In genomic region chrX:104565791-104566687, GRCh38 we compare ENCODE assay signal across 8 cellular contexts. TPM values are rescaled to one million over a fixed set of nuclear protein-coding genes. Genes with fewer than 3 reads are reported as not detected.
DNase-seq lines count a peak whose midpoint lies in the region; ATAC-seq and TF ChIP-seq lines count a peak whose summit lies in the region.

Gene IL1RAPL2 (plus strand): TSS chrX:104566199.

- TF ChIP-seq CTCF in mammary epithelial cell (conservative IDR thresholded peaks at IDR 0.05 in 1 of 2, IDR thresholded peaks at IDR 0.05 in 1 of 2; ENCODE audit: extremely low read depth in 1 of 2, insufficient read depth in 1 of 2, low read depth in 1 of 2, low read length in 2 of 2) = peak; percentile 64 to 84

- peaks cover 11 to 51% (median 25%) of the 10 kb centered on the region in 5 donors for H3K27me3 Mint-ChIP-seq in naive thymus-derived CD4-positive, alpha-beta T cell

- peaks cover 0 to 4% (median 0%) of the 10 kb centered on the region in 11 donors for H3K9me3 Mint-ChIP-seq in naive thymus-derived CD4-positive, alpha-beta T cell

- H3K9me3 ChIP-seq in HUES64 (ENCODE audit: insufficient read depth, low read depth, low read length) (no peaks in the 10 kb centered on the region), mammary epithelial cell (replicated peaks; ENCODE audit: insufficient read depth, low read length) (peaks cover 9% of the 10 kb centered on the region)
- no peaks in the 10 kb centered on the region for H3K9me3 ChIP-seq in naive thymus-derived CD4-positive, alpha-beta T cell (ENCODE audit: control insufficient read depth in 2 of 3, low read length in 3 of 3)

- H3K4me3 ChIP-seq in HUES64 (ENCODE audit: low read length) (peak within 1 kb of the TSS; percentile 58), mammary epithelial cell (replicated peaks in 1 of 3; ENCODE audit: insufficient read depth in 1 of 3, low read depth in 2 of 3, low read length in 3 of 3) (peak within 1 kb of the TSS; percentile 46 to 55 (median 53))
- H3K4me3 ChIP-seq in naive thymus-derived CD4-positive, alpha-beta T cell (ENCODE audit: low read length) = no peak within 1 kb of the TSS

- no peak within 1 kb of the TSS for H3K27ac Mint-ChIP-seq in naive thymus-derived CD4-positive, alpha-beta T cell

- DNase-seq in ELR (ENCODE audit: low read depth) = peak; percentile 34
- peak; percentile 58 for DNase-seq in mammary epithelial cell
- DNase-seq in lung microvascular endothelial cell (ENCODE audit: low read depth in 2 of 2) = peak; percentile 29 to 37
- no peak for DNase-seq in pons (ENCODE audit: low spot score)
- DNase-seq in naive thymus-derived CD4-positive, alpha-beta T cell = no peak
- DNase-seq in HCEC 1CT = no peak
- no peak for DNase-seq in activated effector memory CD4-positive, alpha-beta T cell treated with anti-CD3 and anti-CD28 coated beads, Interleukin-2, amount 50 U/mL, for 16 hours

- CTCF ChIA-PET in mammary epithelial cell (lab: Charles Lee; ENCODE audit: low non-redundant PET) = interaction anchor here (0.6 to 1.1 kb wide), 2 partner anchors 18 to 624 kb away, joined by 5 read pairs; no protein-coding TSS in a partner anchor
- CTCF ChIA-PET in naive thymus-derived CD4-positive, alpha-beta T cell (lab: Charles Lee) = no interaction called here

- no peaks in the 10 kb centered on the region for H3K36me3 Mint-ChIP-seq in naive thymus-derived CD4-positive, alpha-beta T cell

- dilution Hi-C loops in mammary epithelial cell (cut with HindIII; ENCODE audit: low sequenced_read_pairs) = no loop called here

- 1% methylated on average over 45 of the region's 48 CpGs for WGBS in HUES64
- 20% methylated on average over 25 of the region's 48 CpGs for WGBS in mammary epithelial cell (ENCODE audit: low coverage, missing lambda C conversion rate)

- in situ Hi-C loops in mammary epithelial cell (cut with MboI; ENCODE audit: low sequenced_read_pairs in 2 of 2) = loop anchor here in 1 of 2 donors (25.0 kb wide), 1 partner anchor 254 kb away; no protein-coding TSS in a partner anchor

- POLR2A ChIA-PET in naive thymus-derived CD4-positive, alpha-beta T cell (lab: Charles Lee) = no interaction called here

- H3K4me2 ChIP-seq in mammary epithelial cell (ENCODE audit: insufficient read depth, low read depth, low read length) = peak within 1 kb of the TSS; percentile 99

- ATAC-seq in naive thymus-derived CD4-positive, alpha-beta T cell = no peak

- peak within 1 kb of the TSS; percentile 84 for H2AFZ ChIP-seq in mammary epithelial cell (ENCODE audit: low read depth, low read length)

- H3K27ac ChIP-seq in HUES64 (ENCODE audit: low read depth, low read length) (no peak within 1 kb of the TSS), mammary epithelial cell (ENCODE audit: insufficient read depth, low read depth, low read length) (no peak within 1 kb of the TSS)
- H3K27ac ChIP-seq in naive thymus-derived CD4-positive, alpha-beta T cell (ENCODE audit: low read depth, low read length) = no peak within 1 kb of the TSS

- no peak within 1 kb of the TSS for H3K4me3 Mint-ChIP-seq in naive thymus-derived CD4-positive, alpha-beta T cell

- intact Hi-C loops in mammary epithelial cell (cut with micrococcal nuclease) = loop anchor here (1.0 to 10.0 kb wide), 4 partner anchors 99 to 629 kb away; no protein-coding TSS in a partner anchor
- intact Hi-C loops in naive thymus-derived CD4-positive, alpha-beta T cell (cut with micrococcal nuclease) = no loop called here

- H4K20me1 ChIP-seq in mammary epithelial cell (ENCODE audit: insufficient read depth, low read length) = no peaks in the 10 kb centered on the region

- no peaks in the 10 kb centered on the region for H3K4me1 ChIP-seq in HUES64 (ENCODE audit: insufficient read depth, low read length)
- peaks cover 3% of the 10 kb centered on the region for H3K4me1 ChIP-seq in mammary epithelial cell (ENCODE audit: insufficient read depth, low read length)
- no peaks in the 10 kb centered on the region for H3K4me1 ChIP-seq in naive thymus-derived CD4-positive, alpha-beta T cell (ENCODE audit: control insufficient read depth in 2 of 2, insufficient read depth in 2 of 2, low read length in 2 of 2)

- H3K27me3 ChIP-seq in HUES64 (ENCODE audit: insufficient read depth, low read length) (peaks cover 70% of the 10 kb centered on the region), mammary epithelial cell (ENCODE audit: insufficient read depth, low read length) (peaks cover 4% of the 10 kb centered on the region)
- H3K27me3 ChIP-seq in naive thymus-derived CD4-positive, alpha-beta T cell (ENCODE audit: control insufficient read depth in 2 of 2, insufficient read depth in 2 of 2, low read length in 2 of 2) = no peaks in the 10 kb centered on the region

- no peaks in the 10 kb centered on the region for H3K79me2 ChIP-seq in mammary epithelial cell (ENCODE audit: insufficient read depth, low read length)

- H3K9ac ChIP-seq in HUES64 (ENCODE audit: low read depth, low read length) (no peak within 1 kb of the TSS), mammary epithelial cell (ENCODE audit: insufficient read depth, low read length) (no peak within 1 kb of the TSS)

- no TSS peak for BruUV-seq in mammary epithelial cell (replicated peaks; lab: Mats Ljungman, UMichigan)

- H3K36me3 ChIP-seq in HUES64 (ENCODE audit: insufficient read depth, low read length) (no peaks in the 10 kb centered on the region), mammary epithelial cell (ENCODE audit: insufficient read depth, low read length) (no peaks in the 10 kb centered on the region)
- no peaks in the 10 kb centered on the region for H3K36me3 ChIP-seq in naive thymus-derived CD4-positive, alpha-beta T cell (ENCODE audit: control insufficient read depth in 2 of 3, insufficient read depth in 3 of 3, low read length in 3 of 3)

- no peaks in the 10 kb centered on the region for H3K4me1 Mint-ChIP-seq in naive thymus-derived CD4-positive, alpha-beta T cell

RNA-seq across cellular contexts. Expression of gene IL1RAPL2, which starts in this region (rescaled TPM):
- polyA plus RNA-seq in HUES64 (2013, experiment 1 of 2) = 0.15 TPM
- polyA plus RNA-seq in HUES64 (2013, experiment 2 of 2) = not detected
- total RNA-seq in mammary epithelial cell (under 1 TPM; 0.19 to 0.50 TPM), lung microvascular endothelial cell (not detected in 2 replicates)
- polyA plus RNA-seq in mammary epithelial cell = 0.27 TPM
- not detected for polyA minus RNA-seq in mammary epithelial cell
- not detected for total RNA-seq in naive thymus-derived CD4-positive, alpha-beta T cell
- polyA plus RNA-seq in naive thymus-derived CD4-positive, alpha-beta T cell = not detected

Comparison
In these comparisons a context has a peak if more than half of its experiments do, and no peak if none do; other contexts are left out.
1. Peak in DNase-seq, H3K4me3 ChIP-seq and H3K4me2 ChIP-seq in mammary epithelial cell; RNA of the gene not detected or under 1 TPM.
2. Peak in DNase-seq in lung microvascular endothelial cell; RNA of the gene not detected or under 1 TPM.